ENCODE assay signal across 8 cellular contexts in the genomic region with DNA sequence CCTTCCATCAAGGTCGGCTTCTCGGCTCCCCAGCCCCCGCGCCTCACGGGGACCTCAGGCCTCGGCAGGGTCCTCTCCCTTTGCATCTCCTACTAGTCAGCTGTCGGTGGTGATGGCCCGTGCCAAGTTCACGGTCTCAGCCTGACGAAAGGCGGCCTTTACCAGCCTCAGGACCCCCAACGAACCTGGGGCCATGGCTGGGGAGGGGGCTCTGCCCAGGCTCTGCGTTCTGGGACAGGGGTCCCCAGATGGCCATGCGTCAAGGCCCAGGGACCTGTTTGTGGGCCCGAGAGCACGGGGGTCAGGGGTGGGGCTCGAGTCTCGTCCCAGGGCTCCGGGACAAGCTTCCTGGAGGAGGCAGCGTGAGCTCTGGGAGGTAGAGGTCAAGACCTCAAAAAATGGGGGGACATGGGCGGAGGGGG. TPM values are rescaled to one million over a fixed set of nuclear protein-coding genes. Genes with fewer than 3 reads are reported as not detected.
DNase-seq lines count a peak whose midpoint lies in the region; ATAC-seq, FAIRE-seq and TF ChIP-seq lines count a peak whose summit lies in the region.

No MANE protein-coding gene starts in this region.

- H3K27me3 Mint-ChIP-seq in central memory CD8-positive, alpha-beta T cell: no peaks in the 10 kb centered on the region

- H3K36me3 ChIP-seq in KMS-11 (ENCODE audit: insufficient read depth): no peaks in the 10 kb centered on the region
- H3K36me3 ChIP-seq in mucosa of rectum (ENCODE audit: control insufficient read depth in 2 of 2, insufficient read depth in 2 of 2, low read length in 2 of 2): no peaks in the 10 kb centered on the region

- no peak for FAIRE-seq in A549 (lab: Jason Lieb, UNC)

- peak overlapping the region; percentile 51 for H3K4me3 Mint-ChIP-seq in central memory CD8-positive, alpha-beta T cell

- peak overlapping the region; percentile 70 for H3K9ac ChIP-seq in KMS-11
- peak overlapping the region; percentile 42 to 92 for H3K9ac ChIP-seq in mucosa of rectum (ENCODE audit: low read depth in 1 of 2, low read length in 2 of 2)

- peaks cover 6% of the 10 kb centered on the region for H3K36me3 Mint-ChIP-seq in central memory CD8-positive, alpha-beta T cell (ENCODE audit: insufficient read depth)

- H3K79me2 ChIP-seq in KMS-11 (ENCODE audit: insufficient read depth, low read depth): no peaks in the 10 kb centered on the region

- H3K4me1 Mint-ChIP-seq in central memory CD8-positive, alpha-beta T cell: peaks cover 12% of the 10 kb centered on the region

- DNase-seq in A549 (ENCODE audit: low read depth in 1 of 2, low spot score in 1 of 2) (no peak), UCSD-AML1 (lab: John Stamatoyannopoulos, UW; ENCODE audit: unreplicated experiment) (no peak), NCI-H510A treated with DMSO at 0.1 percent for 48 hours (lab: John Stamatoyannopoulos, UW) (no peak), GM20000 (ENCODE audit: low spot score) (no peak)
- DNase-seq in central memory CD8-positive, alpha-beta T cell (ENCODE audit: low spot score in 2 of 2): no peak

- TF ChIP-seq CTCF in A549 (IDR thresholded peaks at IDR 0.05) (no peak), KMS-11 (conservative IDR thresholded peaks at IDR 0.05; ENCODE audit: low read depth, low read length) (no peak), GM20000 (IDR thresholded peaks at IDR 0.05; ENCODE audit: extremely low read depth, missing control alignments) (no peak)

- peak overlapping the region; percentile 72 for H3K4me2 ChIP-seq in A549
- H3K4me2 ChIP-seq in KMS-11: peak overlapping the region; percentile 37

- H3K4me3 ChIP-seq in A549: peak overlapping the region; percentile 30
- H3K4me3 ChIP-seq in KMS-11 (IDR thresholded peaks at IDR 0.05; ENCODE audit: insufficient read depth, low read depth, low read length): no peak overlapping the region
- peak overlapping the region; percentile 56 to 69 for H3K4me3 ChIP-seq in mucosa of rectum (ENCODE audit: low read length in 2 of 2)

- no peaks in the 10 kb centered on the region for H3K9me3 Mint-ChIP-seq in central memory CD8-positive, alpha-beta T cell

- TF ChIP-seq RAD21 in A549 (conservative IDR thresholded peaks at IDR 0.05 in 1 of 2, IDR thresholded peaks at IDR 0.05 in 1 of 2): no peak

- no peaks in the 10 kb centered on the region for H4K20me1 ChIP-seq in KMS-11 (ENCODE audit: insufficient read depth)

- peak overlapping the region; percentile 85 for H3K27ac Mint-ChIP-seq in central memory CD8-positive, alpha-beta T cell (ENCODE audit: low read depth)

- TF ChIP-seq POLR2A in A549 (IDR thresholded peaks at IDR 0.05; ENCODE audit: low read length): no peak

- ATAC-seq in A549: no peak
- ATAC-seq in central memory CD8-positive, alpha-beta T cell (replicated peaks; ENCODE audit: extremely low read depth, poor library complexity, severe bottlenecking): no peak
- ATAC-seq in HG03457 (IDR thresholded peaks at IDR 0.05; ENCODE audit: unreplicated experiment): no peak

- H3K27me3 ChIP-seq in KMS-11 (ENCODE audit: insufficient read depth, low read depth): no peaks in the 10 kb centered on the region
- H3K27me3 ChIP-seq in mucosa of rectum (ENCODE audit: control insufficient read depth in 2 of 2, insufficient read depth in 2 of 2, low read length in 2 of 2): no peaks in the 10 kb centered on the region

- TF ChIP-seq EP300 in A549 (IDR thresholded peaks at IDR 0.05): no peak

- WGBS in A549 (ENCODE audit: missing lambda C conversion rate): 70% methylated on average over 17 of the region's 21 CpGs

- POLR2A ChIA-PET in A549 (lab: Yijun Ruan, JAX): interaction anchor here (0.9 to 1.5 kb wide), 8 partner anchors 13 to 221 kb away, joined by 3 to 11 read pairs (median 4); no protein-coding TSS in a partner anchor

- peaks cover 15% of the 10 kb centered on the region for H3K4me1 ChIP-seq in A549
- peaks cover 11% of the 10 kb centered on the region for H3K4me1 ChIP-seq in KMS-11 (ENCODE audit: low read depth, poor library complexity, severe bottlenecking)
- peaks cover 20 to 24% of the 10 kb centered on the region in 2 donors for H3K4me1 ChIP-seq in mucosa of rectum (ENCODE audit: control insufficient read depth in 2 of 2, insufficient read depth in 2 of 2, low read length in 2 of 2)

- H2AFZ ChIP-seq in KMS-11 (ENCODE audit: low read depth): peak overlapping the region; percentile 97

- CTCF ChIA-PET in A549 (lab: Yijun Ruan, JAX): interaction anchor here (0.6 to 4.0 kb wide), 59 partner anchors 9 to 1004 kb away, joined by 3 to 64 read pairs (median 6); a partner anchor contains a TSS

- H3K27ac ChIP-seq in A549 (peak overlapping the region; percentile 85 to 92), KMS-11 (peak overlapping the region; percentile 54), mucosa of rectum (ENCODE audit: low read depth in 2 of 2, low read length in 2 of 2) (peak overlapping the region; percentile 86 to 89)

- H3K9me3 ChIP-seq in A549 (no peaks in the 10 kb centered on the region), mucosa of rectum (ENCODE audit: control insufficient read depth in 2 of 2, low read length in 2 of 2) (no peaks in the 10 kb centered on the region)

TF ChIP-seq in A549, 52 proteins besides CTCF, POLR2A, EP300 and RAD21:
- TF ChIP-seq PHF8 (IDR thresholded peaks at IDR 0.05; ENCODE audit: borderline replicate concordance, low read depth) (no peak), CHD2 (IDR thresholded peaks at IDR 0.05; ENCODE audit: low read length, partially characterized antibody) (no peak), ZSCAN20 (CRISPR knock-in tag; IDR thresholded peaks at IDR 0.05) (no peak), JUN (IDR thresholded peaks at IDR 0.05) (no peak), TP53 (CRISPR knock-in tag; IDR thresholded peaks at IDR 0.05) (no peak), CEBPB (IDR thresholded peaks at IDR 0.05) (no peak), EHF (CRISPR knock-in tag; IDR thresholded peaks at IDR 0.05) (no peak), ESRRA (IDR thresholded peaks at IDR 0.05; ENCODE audit: borderline replicate concordance, low read length) (no peak), NPAS2 (CRISPR knock-in tag; IDR thresholded peaks at IDR 0.05; ENCODE audit: borderline replicate concordance) (no peak), RARB (CRISPR knock-in tag; IDR thresholded peaks at IDR 0.05) (no peak), HEYL (CRISPR knock-in tag; IDR thresholded peaks at IDR 0.05) (no peak)
- TF ChIP-seq, protein P1, sequence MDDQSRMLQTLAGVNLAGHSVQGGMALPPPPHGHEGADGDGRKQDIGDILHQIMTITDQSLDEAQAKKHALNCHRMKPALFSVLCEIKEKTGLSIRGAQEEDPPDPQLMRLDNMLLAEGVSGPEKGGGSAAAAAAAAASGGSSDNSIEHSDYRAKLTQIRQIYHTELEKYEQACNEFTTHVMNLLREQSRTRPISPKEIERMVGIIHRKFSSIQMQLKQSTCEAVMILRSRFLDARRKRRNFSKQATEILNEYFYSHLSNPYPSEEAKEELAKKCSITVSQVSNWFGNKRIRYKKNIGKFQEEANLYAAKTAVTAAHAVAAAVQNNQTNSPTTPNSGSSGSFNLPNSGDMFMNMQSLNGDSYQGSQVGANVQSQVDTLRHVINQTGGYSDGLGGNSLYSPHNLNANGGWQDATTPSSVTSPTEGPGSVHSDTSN (IDR thresholded peaks at IDR 0.05): no peak
- TF ChIP-seq, protein P2, sequence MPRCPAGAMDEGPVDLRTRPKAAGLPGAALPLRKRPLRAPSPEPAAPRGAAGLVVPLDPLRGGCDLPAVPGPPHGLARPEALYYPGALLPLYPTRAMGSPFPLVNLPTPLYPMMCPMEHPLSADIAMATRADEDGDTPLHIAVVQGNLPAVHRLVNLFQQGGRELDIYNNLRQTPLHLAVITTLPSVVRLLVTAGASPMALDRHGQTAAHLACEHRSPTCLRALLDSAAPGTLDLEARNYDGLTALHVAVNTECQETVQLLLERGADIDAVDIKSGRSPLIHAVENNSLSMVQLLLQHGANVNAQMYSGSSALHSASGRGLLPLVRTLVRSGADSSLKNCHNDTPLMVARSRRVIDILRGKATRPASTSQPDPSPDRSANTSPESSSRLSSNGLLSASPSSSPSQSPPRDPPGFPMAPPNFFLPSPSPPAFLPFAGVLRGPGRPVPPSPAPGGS (IDR thresholded peaks at IDR 0.05): no peak
- TF ChIP-seq, protein P3, sequence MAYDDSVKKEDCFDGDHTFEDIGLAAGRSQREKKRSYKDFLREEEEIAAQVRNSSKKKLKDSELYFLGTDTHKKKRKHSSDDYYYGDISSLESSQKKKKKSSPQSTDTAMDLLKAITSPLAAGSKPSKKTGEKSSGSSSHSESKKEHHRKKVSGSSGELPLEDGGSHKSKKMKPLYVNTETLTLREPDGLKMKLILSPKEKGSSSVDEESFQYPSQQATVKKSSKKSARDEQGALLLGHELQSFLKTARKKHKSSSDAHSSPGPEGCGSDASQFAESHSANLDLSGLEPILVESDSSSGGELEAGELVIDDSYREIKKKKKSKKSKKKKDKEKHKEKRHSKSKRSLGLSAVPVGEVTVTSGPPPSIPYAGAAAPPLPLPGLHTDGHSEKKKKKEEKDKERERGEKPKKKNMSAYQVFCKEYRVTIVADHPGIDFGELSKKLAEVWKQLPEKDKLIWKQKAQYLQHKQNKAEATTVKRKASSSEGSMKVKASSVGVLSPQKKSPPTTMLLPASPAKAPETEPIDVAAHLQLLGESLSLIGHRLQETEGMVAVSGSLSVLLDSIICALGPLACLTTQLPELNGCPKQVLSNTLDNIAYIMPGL (CRISPR knock-in tag; IDR thresholded peaks at IDR 0.05; ENCODE audit: borderline replicate concordance): no peak
- TF ChIP-seq, protein P4, sequence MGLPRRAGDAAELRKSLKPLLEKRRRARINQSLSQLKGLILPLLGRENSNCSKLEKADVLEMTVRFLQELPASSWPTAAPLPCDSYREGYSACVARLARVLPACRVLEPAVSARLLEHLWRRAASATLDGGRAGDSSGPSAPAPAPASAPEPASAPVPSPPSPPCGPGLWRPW (IDR thresholded peaks at IDR 0.05): no peak
TF ChIP-seq in A549: peak in this region for 0.

RNA-seq across cellular contexts. Expression of a gene that starts 32.8 kb away (rescaled TPM):
- 0.38 and 0.93 TPM in 2 replicates for polyA plus RNA-seq in A549 (2011; rRNA removed)
- polyA plus RNA-seq in A549 (2012; cell fraction: cytosol; rRNA removed): 1.2 and 1.9 TPM in 2 replicates
- 2.1 and 4.4 TPM in 2 replicates for polyA plus RNA-seq in A549 (2012; cell fraction: nucleus; rRNA removed)
- polyA plus RNA-seq in A549 (2017; fragmentation: RNase III; extraction: RNeasy Plus Mini Kit Qiagen cat#74134 plus additional on column Dnase treatment): 1.1 to 2.3 TPM (median 1.6 TPM) in 3 replicates
- polyA minus RNA-seq in A549 (2011; rRNA and poly(A)+ RNA removed): 0.39 and 0.91 TPM in 2 replicates

RNA-seq across cellular contexts. Expression of a gene that starts 46.7 kb away (rescaled TPM):
- polyA plus RNA-seq in A549 (2011; rRNA removed): 61.6 and 65.8 TPM in 2 replicates
- 23.0 and 24.3 TPM in 2 replicates for polyA plus RNA-seq in A549 (2012; cell fraction: cytosol; rRNA removed)
- 22.9 and 23.5 TPM in 2 replicates for polyA plus RNA-seq in A549 (2012; cell fraction: nucleus; rRNA removed)
- 58.1 to 59.6 TPM (median 58.4 TPM) in 3 replicates for polyA plus RNA-seq in A549 (2017; fragmentation: RNase III; extraction: RNeasy Plus Mini Kit Qiagen cat#74134 plus additional on column Dnase treatment)
- polyA minus RNA-seq in A549 (2011; rRNA and poly(A)+ RNA removed): 27.6 and 36.8 TPM in 2 replicates
